Comparison of ENCODE assay signal across 17 cellular contexts in the genomic region with DNA sequence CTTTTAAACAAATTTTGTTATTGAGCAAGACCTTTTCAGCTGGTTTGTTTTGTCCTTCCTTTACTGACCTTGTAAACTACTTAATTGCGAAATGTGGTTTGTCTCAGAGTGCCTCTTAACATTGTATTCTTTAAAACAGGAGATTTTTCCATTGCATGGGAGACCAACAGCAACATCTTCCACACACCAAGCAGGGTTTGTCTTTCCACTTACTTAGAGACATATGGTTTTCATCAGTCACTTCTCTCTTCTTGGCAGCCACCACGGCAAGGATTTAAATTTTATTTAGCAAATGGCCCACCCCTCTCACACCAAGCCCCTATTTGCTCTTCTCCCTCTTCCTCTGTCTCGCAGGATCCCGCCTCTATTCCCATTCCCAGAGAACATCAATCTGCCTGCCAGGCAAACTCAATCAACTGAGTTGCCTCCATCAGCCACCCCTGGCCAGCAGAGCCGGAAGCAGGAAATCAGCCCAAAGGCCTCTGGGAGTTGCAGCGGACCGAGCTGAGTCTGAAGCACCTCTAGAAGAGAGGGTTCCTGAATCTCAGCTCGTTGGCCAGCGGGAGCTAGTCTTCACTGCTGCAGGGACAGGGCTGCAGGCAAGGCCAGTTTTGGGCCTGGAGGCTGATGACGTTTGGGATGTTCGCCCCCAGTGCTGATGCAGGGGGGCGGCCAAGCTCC. TPM values are rescaled to one million over a fixed set of nuclear protein-coding genes. Genes with fewer than 3 reads are reported as not detected.
DNase-seq lines count a peak whose midpoint lies in the region; ATAC-seq and TF ChIP-seq lines count a peak whose summit lies in the region.
"Had no signal": no experiment of that assay in that cellular context is flagged by ENCODE, and none has a peak within 500 bp of the region (broad histone marks: within the 10 kb centered on the region; RNA-seq: fewer than 3 reads in every experiment).

No MANE protein-coding gene starts in this region.

- peak; percentile 44 to 88 for DNase-seq in cardiac muscle cell (ENCODE audit: low read depth in 1 of 2, low spot score in 1 of 2)
- no peak for DNase-seq in right cardiac atrium
- no peak for DNase-seq in neural crest cell (ENCODE audit: low read depth, low spot score)
- no peak for DNase-seq in aorta
- no peak for DNase-seq in dorsolateral prefrontal cortex
- no peak for DNase-seq in stimulated activated CD4-positive, alpha-beta T cell treated with anti-CD3 and anti-CD28 coated beads, Interleukin-1b, Interleukin-23, amount 100 ng/mL, for 48 hours
- DNase-seq in activated T-helper 2 cell treated with anti-CD3 and anti-CD28 coated beads, Interferon-gamma antibody, Interleukin-2, Interleukin-4, amounts not matched to agents 10 μg/mL and 5 μg/mL and 100 μg/mL, durations not matched to agents 14 hours and 24 hours and 36 hours (ENCODE audit: low spot score): no peak
- DNase-seq: activated CD8-positive, alpha-beta memory T cell treated with anti-CD3 and anti-CD28 coated beads for 24 hours; anterior cingulate cortex; GDM1; kidney glomerular epithelial cell; NCI-H446 treated with DMSO at 0.1 percent for 48 hours had no signal

- peaks cover 7% of the 10 kb centered on the region for H3K4me1 Mint-ChIP-seq in neural crest cell
- no peaks in the 10 kb centered on the region for H3K4me1 Mint-ChIP-seq in activated T-helper 2 cell treated with anti-CD3 and anti-CD28 coated beads, Interferon-gamma antibody, Interleukin-2, Interleukin-4, amounts not matched to agents 10 μg/mL and 5 μg/mL and 100 μg/mL, durations not matched to agents 14 hours and 24 hours and 36 hours (ENCODE audit: low read depth)

- ATAC-seq in right cardiac atrium (no peak), aorta (ENCODE audit: low FRiP score) (peak; percentile 61)

- no peak for TF ChIP-seq CTCF in cardiac muscle cell (IDR thresholded peaks at IDR 0.05; ENCODE audit: low read depth, low read length)
- no peak for TF ChIP-seq CTCF in neural crest cell (conservative IDR thresholded peaks at IDR 0.05)
- TF ChIP-seq CTCF in dorsolateral prefrontal cortex (IDR thresholded peaks at IDR 0.05 in 54 of 56, conservative IDR thresholded peaks at IDR 0.05 in 2 of 56; ENCODE audit: low read depth in 1 of 56, partially characterized antibody in 56 of 56): no peak

- H3K4me3 ChIP-seq in cardiac muscle cell: no peak overlapping the region
- no peak overlapping the region for H3K4me3 ChIP-seq in right cardiac atrium (ENCODE audit: low read length)
- H3K4me3 ChIP-seq in esophagus (ENCODE audit: low read depth in 1 of 2, low read length in 2 of 2): no peak overlapping the region
- H3K4me3 ChIP-seq in aorta (ENCODE audit: low read length in 2 of 2): no peak overlapping the region
- no peak overlapping the region for H3K4me3 ChIP-seq in dorsolateral prefrontal cortex

- H3K9me3 Mint-ChIP-seq in neural crest cell: no peaks in the 10 kb centered on the region
- H3K9me3 Mint-ChIP-seq in activated T-helper 2 cell treated with anti-CD3 and anti-CD28 coated beads, Interferon-gamma antibody, Interleukin-2, Interleukin-4, amounts not matched to agents 10 μg/mL and 5 μg/mL and 100 μg/mL, durations not matched to agents 14 hours and 24 hours and 36 hours: no peaks in the 10 kb centered on the region
- H3K9me3 Mint-ChIP-seq: T-helper 1 cell treated with Interleukin-12 subunit alpha and Interleukin-12 subunit beta and Interleukin-4 antibody, amounts not matched to agents 30 μg/mL and 1 μg/mL, for 36 hours had no signal

- peak overlapping the region; percentile 20 for H3K27ac ChIP-seq in cardiac muscle cell
- H3K27ac ChIP-seq in right cardiac atrium (ENCODE audit: low read length): no peak overlapping the region
- H3K27ac ChIP-seq in esophagus (ENCODE audit: low read depth in 2 of 2, low read length in 1 of 2): peak overlapping the region; percentile 46 to 66
- no peak overlapping the region for H3K27ac ChIP-seq in aorta (ENCODE audit: low read depth in 1 of 2, low read length in 2 of 2)
- H3K27ac ChIP-seq in dorsolateral prefrontal cortex: no peak overlapping the region
- H3K27ac ChIP-seq: epithelial cell of prostate had no signal

- H3K9me3 ChIP-seq in cardiac muscle cell (ENCODE audit: low read depth) (no peaks in the 10 kb centered on the region), right cardiac atrium (ENCODE audit: control insufficient read depth, low read length) (no peaks in the 10 kb centered on the region), esophagus (ENCODE audit: control insufficient read depth in 2 of 2, insufficient read depth in 1 of 2, low read depth in 1 of 2, low read length in 1 of 2) (no peaks in the 10 kb centered on the region), aorta (ENCODE audit: control insufficient read depth, low read length) (no peaks in the 10 kb centered on the region)

- peak overlapping the region; percentile 3 for H3K27ac Mint-ChIP-seq in neural crest cell (ENCODE audit: unreplicated experiment)
- H3K27ac Mint-ChIP-seq in activated T-helper 2 cell treated with anti-CD3 and anti-CD28 coated beads, Interferon-gamma antibody, Interleukin-2, Interleukin-4, amounts not matched to agents 10 μg/mL and 5 μg/mL and 100 μg/mL, durations not matched to agents 14 hours and 24 hours and 36 hours: no peak overlapping the region
- H3K27ac Mint-ChIP-seq: progenitor cell of endocrine pancreas; T-helper 1 cell treated with Interleukin-12 subunit alpha and Interleukin-12 subunit beta and Interleukin-4 antibody, amounts not matched to agents 30 μg/mL and 1 μg/mL, for 36 hours had no signal

- WGBS in right cardiac atrium: 54% methylated on average over 12 of the region's 12 CpGs
- 63 to 69% methylated on average over 12 of the region's 12 CpGs for WGBS in esophagus, 2 donors
- 87 to 90% methylated on average over 12 of the region's 12 CpGs for WGBS in aorta, 2 donors

- H3K27me3 Mint-ChIP-seq in neural crest cell (ENCODE audit: low read depth): no peaks in the 10 kb centered on the region
- H3K27me3 Mint-ChIP-seq in activated T-helper 2 cell treated with anti-CD3 and anti-CD28 coated beads, Interferon-gamma antibody, Interleukin-2, Interleukin-4, amounts not matched to agents 10 μg/mL and 5 μg/mL and 100 μg/mL, durations not matched to agents 14 hours and 24 hours and 36 hours (ENCODE audit: low read depth): peaks cover 6% of the 10 kb centered on the region

- no peak overlapping the region for H3K4me3 Mint-ChIP-seq in neural crest cell
- H3K4me3 Mint-ChIP-seq in activated T-helper 2 cell treated with anti-CD3 and anti-CD28 coated beads, Interferon-gamma antibody, Interleukin-2, Interleukin-4, amounts not matched to agents 10 μg/mL and 5 μg/mL and 100 μg/mL, durations not matched to agents 14 hours and 24 hours and 36 hours (ENCODE audit: low read depth): no peak overlapping the region
- H3K4me3 Mint-ChIP-seq: T-helper 1 cell treated with Interleukin-12 subunit alpha and Interleukin-12 subunit beta and Interleukin-4 antibody, amounts not matched to agents 30 μg/mL and 1 μg/mL, for 36 hours had no signal

- H3K27me3 ChIP-seq in cardiac muscle cell (no peaks in the 10 kb centered on the region), right cardiac atrium (ENCODE audit: control insufficient read depth, insufficient read depth) (no peaks in the 10 kb centered on the region), esophagus (ENCODE audit: control insufficient read depth in 1 of 2, insufficient read depth in 2 of 2, low read length in 2 of 2) (no peaks in the 10 kb centered on the region), aorta (ENCODE audit: control insufficient read depth in 1 of 2, insufficient read depth in 2 of 2, low read length in 1 of 2) (no peaks in the 10 kb centered on the region), dorsolateral prefrontal cortex (peaks cover 0 to 3% (median 0%) of the 10 kb centered on the region in 45 donors)

- H3K4me1 ChIP-seq in cardiac muscle cell (ENCODE audit: low read depth): peaks cover 24% of the 10 kb centered on the region
- H3K4me1 ChIP-seq in right cardiac atrium (ENCODE audit: control insufficient read depth, insufficient read depth, low read length): no peaks in the 10 kb centered on the region
- H3K4me1 ChIP-seq in esophagus (ENCODE audit: control insufficient read depth in 2 of 2, insufficient read depth in 2 of 2, low read length in 1 of 2): no peaks in the 10 kb centered on the region
- H3K4me1 ChIP-seq in aorta (ENCODE audit: control insufficient read depth in 1 of 2, insufficient read depth in 2 of 2, low read length in 2 of 2): no peaks in the 10 kb centered on the region

- intact Hi-C loops in right cardiac atrium (cut with DNase I): no loop called here
- intact Hi-C loops in aorta (cut with DNase I): no loop called here
- intact Hi-C loops in dorsolateral prefrontal cortex (cut with DNase I): no loop called here
- intact Hi-C loops in activated T-helper 2 cell treated with anti-CD3 and anti-CD28 coated beads, Interferon-gamma antibody, Interleukin-2, Interleukin-4, amounts not matched to agents 10 μg/mL and 5 μg/mL and 100 μg/mL, durations not matched to agents 14 hours and 24 hours and 36 hours (cut with micrococcal nuclease): no loop called here

- no peaks in the 10 kb centered on the region for H3K36me3 Mint-ChIP-seq in neural crest cell (ENCODE audit: low read depth)
- no peaks in the 10 kb centered on the region for H3K36me3 Mint-ChIP-seq in activated T-helper 2 cell treated with anti-CD3 and anti-CD28 coated beads, Interferon-gamma antibody, Interleukin-2, Interleukin-4, amounts not matched to agents 10 μg/mL and 5 μg/mL and 100 μg/mL, durations not matched to agents 14 hours and 24 hours and 36 hours (ENCODE audit: low read depth)

- no peaks in the 10 kb centered on the region for H3K36me3 ChIP-seq in cardiac muscle cell
- H3K36me3 ChIP-seq in esophagus (ENCODE audit: control insufficient read depth in 2 of 2, insufficient read depth in 2 of 2, low read length in 1 of 2): no peaks in the 10 kb centered on the region
- no peaks in the 10 kb centered on the region for H3K36me3 ChIP-seq in aorta (ENCODE audit: control insufficient read depth in 1 of 2, insufficient read depth in 2 of 2, low read length in 1 of 2)

RNA-seq across cellular contexts. Expression of a gene that starts 11.3 kb away (rescaled TPM):
- total RNA-seq in cardiac muscle cell: 0.49 TPM in 1 of 2 replicates, not detected in the other
- not detected in 2 replicates for polyA plus RNA-seq in cardiac muscle cell
- not detected for total RNA-seq in right cardiac atrium
- polyA plus RNA-seq in right cardiac atrium: not detected
- not detected for polyA plus RNA-seq in esophagus
- not detected in 2 replicates for total RNA-seq in neural crest cell
- total RNA-seq in aorta: under 1 TPM in 1 of 2 donors, not detected in 1; 0.60 TPM
- not detected for polyA plus RNA-seq in aorta
- 1 to 10 TPM in 7 of 120 experiments, under 1 TPM in 5, not detected in 108; 0.69 to 1.9 (median 1.1) TPM for total RNA-seq in dorsolateral prefrontal cortex
- total RNA-seq in activated T-helper 2 cell treated with anti-CD3 and anti-CD28 coated beads, Interferon-gamma antibody, Interleukin-2, Interleukin-4, amounts not matched to agents 10 μg/mL and 5 μg/mL and 100 μg/mL, durations not matched to agents 14 hours and 24 hours and 36 hours: not detected in 2 replicates
- total RNA-seq: LHCN-M2, progenitor cell of endocrine pancreas had no signal

RNA-seq across cellular contexts. Expression of a gene that starts 40.0 kb away (rescaled TPM):
- total RNA-seq in cardiac muscle cell (2.9 and 6.2 TPM in 2 replicates), right cardiac atrium (10 to 100 TPM; 25.6 to 36.6 (median 28.2) TPM), neural crest cell (0.58 and 0.68 TPM in 2 replicates), aorta (10 to 100 TPM in 1 of 2 donors, 1 to 10 TPM in 1; 8.7 to 14.7 TPM), dorsolateral prefrontal cortex (10 to 100 TPM in 51 of 120 experiments, 1 to 10 TPM in 69; 1.8 to 17.7 (median 9.4) TPM)
- polyA plus RNA-seq in cardiac muscle cell (3.1 and 3.5 TPM in 2 replicates), right cardiac atrium (29.3 TPM), esophagus (under 1 TPM; 0.16 to 0.76 TPM), aorta (1 to 10 TPM in 1 of 2 donors, under 1 TPM in 1; 0.63 to 6.5 TPM)
- total RNA-seq in activated T-helper 2 cell treated with anti-CD3 and anti-CD28 coated beads, Interferon-gamma antibody, Interleukin-2, Interleukin-4, amounts not matched to agents 10 μg/mL and 5 μg/mL and 100 μg/mL, durations not matched to agents 14 hours and 24 hours and 36 hours: not detected in 2 replicates
- total RNA-seq: LHCN-M2 had no signal

Comparison
In these comparisons a context has a peak if more than half of its experiments do, and no peak if none do; other contexts are left out.
1. DNase-seq: peak in cardiac muscle cell (2 of 2); none in right cardiac atrium (0 of 3), neural crest cell (single experiment), aorta (0 of 2), dorsolateral prefrontal cortex (0 of 10), stimulated activated CD4-positive, alpha-beta T cell treated with anti-CD3 and anti-CD28 coated beads, Interleukin-1b, Interleukin-23, amount 100 ng/mL, for 48 hours (single experiment) and activated T-helper 2 cell treated with anti-CD3 and anti-CD28 coated beads, Interferon-gamma antibody, Interleukin-2, Interleukin-4, amounts not matched to agents 10 μg/mL and 5 μg/mL and 100 μg/mL, durations not matched to agents 14 hours and 24 hours and 36 hours (single experiment).
2. H3K27ac ChIP-seq: peak in cardiac muscle cell (single experiment) and esophagus (2 of 2); none in right cardiac atrium (single experiment), aorta (0 of 2) and dorsolateral prefrontal cortex (0 of 59).